38 cellular contexts compared by ENCODE assay signal in the genomic region with DNA sequence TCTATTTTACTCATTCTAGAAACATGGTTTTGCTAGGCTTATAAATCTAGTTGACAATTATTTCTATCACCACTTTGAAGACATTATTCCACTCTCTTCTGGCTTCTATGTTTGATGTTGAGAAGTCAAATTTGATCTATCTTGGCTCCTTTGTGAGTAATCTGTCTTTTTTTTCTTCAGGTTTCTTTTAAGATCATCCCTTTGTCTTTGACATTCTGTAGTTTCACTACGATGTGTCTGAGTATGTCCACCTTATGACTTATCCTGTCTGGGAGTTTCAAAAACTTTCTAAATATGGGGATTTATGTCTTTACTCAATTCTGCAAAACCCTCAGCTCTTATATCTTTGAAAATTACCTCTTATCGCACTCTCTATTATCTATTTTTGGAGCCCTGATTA. TPM values are rescaled to one million over a fixed set of nuclear protein-coding genes. Genes with fewer than 3 reads are reported as not detected.
"Had no signal": no experiment of that assay in that cellular context is flagged by ENCODE, and none has a peak within 500 bp of the region (broad histone marks: within the 10 kb centered on the region; RNA-seq: fewer than 3 reads in every experiment).

No MANE protein-coding gene starts in this region.

- H3K36me3 Mint-ChIP-seq: activated CD4-positive, alpha-beta memory T cell treated with anti-CD3 and anti-CD28 coated beads for 36 hours; activated naive CD8-positive, alpha-beta T cell; activated naive CD8-positive, alpha-beta T cell treated with anti-CD3 and anti-CD28 coated beads, Interleukin-2, amount 10 ng/mL, durations not matched to agents 7 days and 5 days; brain had no signal

- H3K27ac ChIP-seq: ascending aorta, cardiac muscle cell, colonic mucosa, VCaP had no signal

- H3K27me3 Mint-ChIP-seq: activated CD4-positive, alpha-beta memory T cell treated with anti-CD3 and anti-CD28 coated beads for 36 hours had no signal

- H3K9me3 Mint-ChIP-seq: activated B cell treated with CpG ODN at 0.5 μM for 24 hours; activated CD4-positive, alpha-beta memory T cell treated with anti-CD3 and anti-CD28 coated beads for 36 hours; activated CD8-positive, alpha-beta T cell treated with anti-CD3 and anti-CD28 coated beads for 36 hours; activated naive CD4-positive, alpha-beta T cell treated with anti-CD3 and anti-CD28 coated beads for 36 hours; activated naive CD8-positive, alpha-beta T cell treated with anti-CD3 and anti-CD28 coated beads, Interleukin-2, amount 10 ng/mL, durations not matched to agents 7 days and 5 days; activated naive CD8-positive, alpha-beta T cell treated with anti-CD3 and anti-CD28 coated beads, Interleukin-2, amount 50 U/mL, for 24 hours; activated T-cell treated with anti-CD3 and anti-CD28 coated beads, Interleukin-2, amount 50 U/mL, for 4 hours; activated T-helper 1 cell treated with anti-CD3 and anti-CD28 coated beads, Interleukin-12 subunit alpha, Interleukin-12 subunit beta, Interleukin-2, Interleukin-4 antibody, amounts not matched to agents 30 ng/mL and 10 ng/mL and 1 ng/mL, durations not matched to agents 14 hours and 24 hours and 36 hours; activated T-helper 2 cell treated with anti-CD3 and anti-CD28 coated beads, Interferon-gamma antibody, Interleukin-2, Interleukin-4, amounts not matched to agents 10 μg/mL and 5 μg/mL and 100 μg/mL, durations not matched to agents 14 hours and 24 hours and 36 hours; brain; central memory CD8-positive, alpha-beta T cell; T-helper 1 cell treated with Interleukin-12 subunit alpha and Interleukin-12 subunit beta and Interleukin-4 antibody, amounts not matched to agents 30 μg/mL and 1 μg/mL, for 36 hours; T-helper 2 cell treated with Interferon-gamma antibody and Interleukin-4, amounts not matched to agents 5 μg/mL and 100 μg/mL, for 36 hours had no signal

- H3K27me3 ChIP-seq: ascending aorta, cardiac muscle cell, colonic mucosa had no signal

- DNase-seq: activated B cell treated with CpG ODN at 0.5 μM for 24 hours; activated CD4-positive, alpha-beta memory T cell treated with anti-CD3 and anti-CD28 coated beads for 36 hours; activated CD4-positive, alpha-beta T cell treated with anti-CD3 and anti-CD28 coated beads for 48 hours; activated CD4-positive, alpha-beta T cell treated with anti-CD3 and anti-CD28 coated beads, Interleukin-2, amount 50 U/mL, for 1 hour; activated CD4-positive, alpha-beta T cell treated with anti-CD3 and anti-CD28 coated beads, Interleukin-2, amount 50 U/mL, for 4 hours; activated CD4-positive, CD25-positive, alpha-beta regulatory T cell treated with anti-CD3 and anti-CD28 coated beads, Interleukin-2, amount 50 U/mL, for 72 hours; activated CD8-positive, alpha-beta memory T cell treated with anti-CD3 and anti-CD28 coated beads, Interleukin-2, amount 50 U/mL, for 4 hours; activated CD8-positive, alpha-beta T cell treated with anti-CD3 and anti-CD28 coated beads for 36 hours; activated effector memory CD4-positive, alpha-beta T cell treated with Interleukin-2 at 50 U/mL for 16 hours; activated gamma-delta T cell; activated naive CD4-positive, alpha-beta T cell treated with anti-CD3 and anti-CD28 coated beads for 36 hours; activated naive CD8-positive, alpha-beta T cell treated with anti-CD3 and anti-CD28 coated beads, Interleukin-2, amount 10 ng/mL, durations not matched to agents 7 days and 5 days; activated naive CD8-positive, alpha-beta T cell treated with anti-CD3 and anti-CD28 coated beads, Interleukin-2, amount 50 U/mL, for 24 hours; activated T-cell treated with anti-CD3 and anti-CD28 coated beads for 4 hours; activated T-cell treated with anti-CD3 and anti-CD28 coated beads, Interleukin-2, amount 50 U/mL, for 1 hour; activated T-cell treated with anti-CD3 and anti-CD28 coated beads, Interleukin-2, amount 50 U/mL, for 4 hours; amygdala; anterior cingulate cortex; caudate nucleus; cerebellar nuclear complex; colonic mucosa; cortex of kidney; T-helper 1 cell; T-helper 2 cell; T-helper 9 cell had no signal

- FAIRE-seq: bronchial epithelial cell, TTC549 had no signal

- H3K27ac Mint-ChIP-seq: activated B cell treated with CpG ODN at 0.5 μM for 24 hours; activated CD4-positive, alpha-beta memory T cell treated with anti-CD3 and anti-CD28 coated beads for 36 hours; activated CD8-positive, alpha-beta T cell treated with anti-CD3 and anti-CD28 coated beads for 36 hours; activated naive CD4-positive, alpha-beta T cell treated with anti-CD3 and anti-CD28 coated beads for 36 hours; activated naive CD8-positive, alpha-beta T cell; activated naive CD8-positive, alpha-beta T cell treated with anti-CD3 and anti-CD28 coated beads, Interleukin-2, amount 10 ng/mL, durations not matched to agents 7 days and 5 days; activated naive CD8-positive, alpha-beta T cell treated with anti-CD3 and anti-CD28 coated beads, Interleukin-2, amount 50 U/mL, for 24 hours; activated T-helper 1 cell treated with anti-CD3 and anti-CD28 coated beads, Interleukin-12 subunit alpha, Interleukin-12 subunit beta, Interleukin-2, Interleukin-4 antibody, amounts not matched to agents 30 ng/mL and 10 ng/mL and 1 ng/mL, durations not matched to agents 14 hours and 24 hours and 36 hours; activated T-helper 2 cell treated with anti-CD3 and anti-CD28 coated beads, Interferon-gamma antibody, Interleukin-2, Interleukin-4, amounts not matched to agents 10 μg/mL and 5 μg/mL and 100 μg/mL, durations not matched to agents 14 hours and 24 hours and 36 hours; brain; T-helper 1 cell treated with Interleukin-12 subunit alpha and Interleukin-12 subunit beta and Interleukin-4 antibody, amounts not matched to agents 30 μg/mL and 1 μg/mL, for 36 hours; T-helper 2 cell treated with Interferon-gamma antibody and Interleukin-4, amounts not matched to agents 5 μg/mL and 100 μg/mL, for 36 hours had no signal

- H3K4me3 Mint-ChIP-seq: activated B cell treated with CpG ODN at 0.5 μM for 24 hours; activated CD4-positive, alpha-beta memory T cell treated with anti-CD3 and anti-CD28 coated beads for 36 hours; activated CD8-positive, alpha-beta T cell treated with anti-CD3 and anti-CD28 coated beads for 36 hours; activated naive CD4-positive, alpha-beta T cell treated with anti-CD3 and anti-CD28 coated beads for 36 hours; activated naive CD8-positive, alpha-beta T cell; activated naive CD8-positive, alpha-beta T cell treated with anti-CD3 and anti-CD28 coated beads, Interleukin-2, amount 10 ng/mL, durations not matched to agents 7 days and 5 days; activated naive CD8-positive, alpha-beta T cell treated with anti-CD3 and anti-CD28 coated beads, Interleukin-2, amount 50 U/mL, for 24 hours; activated T-cell treated with anti-CD3 and anti-CD28 coated beads, Interleukin-2, amount 50 U/mL, for 4 hours; activated T-helper 1 cell treated with anti-CD3 and anti-CD28 coated beads, Interleukin-12 subunit alpha, Interleukin-12 subunit beta, Interleukin-2, Interleukin-4 antibody, amounts not matched to agents 30 ng/mL and 10 ng/mL and 1 ng/mL, durations not matched to agents 14 hours and 24 hours and 36 hours; brain; central memory CD8-positive, alpha-beta T cell; T-helper 1 cell treated with Interleukin-12 subunit alpha and Interleukin-12 subunit beta and Interleukin-4 antibody, amounts not matched to agents 30 μg/mL and 1 μg/mL, for 36 hours; T-helper 2 cell treated with Interferon-gamma antibody and Interleukin-4, amounts not matched to agents 5 μg/mL and 100 μg/mL, for 36 hours had no signal

- H3K9me3 ChIP-seq: ascending aorta, colonic mucosa had no signal

- ATAC-seq: activated CD8-positive, alpha-beta T cell treated with anti-CD3 and anti-CD28 coated beads for 36 hours; activated naive CD8-positive, alpha-beta T cell treated with anti-CD3 and anti-CD28 coated beads, Interleukin-2, amount 50 U/mL, for 24 hours; activated T-cell treated with anti-CD3 and anti-CD28 coated beads, Interleukin-2, amount 50 U/mL, for 4 hours had no signal

- H3K36me3 ChIP-seq: ascending aorta, cardiac muscle cell, colonic mucosa had no signal

- H3K4me3 ChIP-seq: ascending aorta, cardiac muscle cell, colonic mucosa had no signal

- H3K4me1 ChIP-seq: ascending aorta, colonic mucosa had no signal

- H3K4me1 Mint-ChIP-seq: activated B cell treated with CpG ODN at 0.5 μM for 24 hours; activated naive CD8-positive, alpha-beta T cell treated with anti-CD3 and anti-CD28 coated beads, Interleukin-2, amount 10 ng/mL, durations not matched to agents 7 days and 5 days; brain; central memory CD8-positive, alpha-beta T cell had no signal

RNA-seq across cellular contexts. Expression of a gene that starts 41.0 kb away (rescaled TPM):
- total RNA-seq: activated CD4-positive, alpha-beta memory T cell treated with anti-CD3 and anti-CD28 coated beads for 36 hours; activated CD8-positive, alpha-beta memory T cell treated with anti-CD3 and anti-CD28 coated beads for 36 hours; activated CD8-positive, alpha-beta T cell treated with anti-CD3 and anti-CD28 coated beads for 36 hours; activated naive CD4-positive, alpha-beta T cell treated with anti-CD3 and anti-CD28 coated beads for 36 hours; activated naive CD8-positive, alpha-beta T cell treated with anti-CD3 and anti-CD28 coated beads, Interleukin-2, amount 10 ng/mL, durations not matched to agents 7 days and 5 days; ascending aorta had no signal
